Comparison of ENCODE assay signal across 25 cellular contexts in the genomic region with DNA sequence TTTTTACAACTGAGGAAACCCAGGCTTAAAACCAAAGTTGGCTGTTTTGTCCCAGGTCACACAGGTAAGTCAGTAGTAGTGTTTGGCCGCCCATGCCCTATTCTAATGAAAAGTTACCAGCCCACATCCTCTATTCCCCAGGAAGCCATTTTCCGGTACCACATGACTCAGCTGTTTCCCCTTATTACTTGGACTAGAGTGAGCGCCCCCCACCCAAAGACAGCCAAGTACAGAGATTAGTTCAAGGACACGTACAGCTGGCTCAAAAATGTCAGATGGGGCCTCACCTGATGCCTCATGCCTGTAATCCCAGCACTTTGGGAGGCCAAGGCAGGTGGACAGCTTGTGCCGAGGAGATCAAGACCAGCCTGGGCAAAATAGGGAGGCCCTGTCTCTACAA. TPM values are rescaled to one million over a fixed set of nuclear protein-coding genes. Genes with fewer than 3 reads are reported as not detected.
DNase-seq lines count a peak whose midpoint lies in the region; ATAC-seq and TF ChIP-seq lines count a peak whose summit lies in the region.
"Had no signal": no experiment of that assay in that cellular context is flagged by ENCODE, and none has a peak within 500 bp of the region (broad histone marks: within the 10 kb centered on the region; RNA-seq: fewer than 3 reads in every experiment).

No MANE protein-coding gene starts in this region.

- peak overlapping the region in 1 of 2 donors; percentile 55 for H3K27ac Mint-ChIP-seq in natural killer cell treated with Interleukin-12 subunit alpha and Interleukin-12 subunit beta and Interleukin-15 and Interleukin-18, amount 100 ng/mL, for 72 hours
- no peak overlapping the region for H3K27ac Mint-ChIP-seq in natural killer cell
- H3K27ac Mint-ChIP-seq in activated T-helper 2 cell treated with anti-CD3 and anti-CD28 coated beads, Interferon-gamma antibody, Interleukin-2, Interleukin-4, amounts not matched to agents 10 μg/mL and 5 μg/mL and 100 μg/mL, durations not matched to agents 14 hours and 24 hours and 36 hours: peak overlapping the region; percentile 42
- peak overlapping the region; percentile 31 for H3K27ac Mint-ChIP-seq in stimulated activated naive B cell treated with anti-CD40 and anti-IgM and Interleukin-4, amounts not matched to agents 10 μg/mL and 1 μg/mL and 100 μg/mL, for 72 hours
- H3K27ac Mint-ChIP-seq: activated naive CD4-positive, alpha-beta T cell treated with anti-CD3 and anti-CD28 coated beads, Interleukin-2, amount 50 U/mL, for 24 hours; CD8-positive, alpha-beta memory T cell; progenitor cell of endocrine pancreas had no signal

- H3K27me3 Mint-ChIP-seq in natural killer cell treated with Interleukin-12 subunit alpha and Interleukin-12 subunit beta and Interleukin-15 and Interleukin-18, amount 100 ng/mL, for 72 hours: peaks cover 0 to 2% of the 10 kb centered on the region in 2 donors
- H3K27me3 Mint-ChIP-seq in natural killer cell (ENCODE audit: low read depth in 2 of 2): peaks cover 0 to 6% of the 10 kb centered on the region in 2 donors
- H3K27me3 Mint-ChIP-seq in activated T-helper 2 cell treated with anti-CD3 and anti-CD28 coated beads, Interferon-gamma antibody, Interleukin-2, Interleukin-4, amounts not matched to agents 10 μg/mL and 5 μg/mL and 100 μg/mL, durations not matched to agents 14 hours and 24 hours and 36 hours (ENCODE audit: low read depth): peaks cover under 1% of the 10 kb centered on the region
- peaks cover 7 to 8% of the 10 kb centered on the region in 2 donors for H3K27me3 Mint-ChIP-seq in stimulated activated naive B cell treated with anti-CD40 and anti-IgM and Interleukin-4, amounts not matched to agents 10 μg/mL and 1 μg/mL and 100 μg/mL, for 72 hours
- H3K27me3 Mint-ChIP-seq: activated naive CD4-positive, alpha-beta T cell treated with anti-CD3 and anti-CD28 coated beads, Interleukin-2, amount 50 U/mL, for 24 hours; central memory CD8-positive, alpha-beta T cell; progenitor cell of endocrine pancreas had no signal

- no peaks in the 10 kb centered on the region for H3K79me2 ChIP-seq in SK-N-SH (ENCODE audit: insufficient read depth)
- H3K79me2 ChIP-seq: hepatocyte had no signal

- CTCF ChIA-PET in SK-N-SH (lab: Yijun Ruan, JAX): interaction anchor here (0.6 kb wide), 1 partner anchor 55 kb away, joined by 3 read pairs; no protein-coding TSS in a partner anchor

- DNase-seq in natural killer cell treated with Interleukin-12 subunit alpha and Interleukin-12 subunit beta and Interleukin-15 and Interleukin-18, amount 100 ng/mL, for 72 hours (ENCODE audit: low spot score): no peak
- DNase-seq in natural killer cell (no peak), NCI-H524 treated with DMSO at 0.1 percent for 48 hours (lab: John Stamatoyannopoulos, UW) (peak; percentile 7), SK-N-SH (no peak)
- no peak for DNase-seq in activated T-helper 2 cell treated with anti-CD3 and anti-CD28 coated beads, Interferon-gamma antibody, Interleukin-2, Interleukin-4, amounts not matched to agents 10 μg/mL and 5 μg/mL and 100 μg/mL, durations not matched to agents 14 hours and 24 hours and 36 hours (ENCODE audit: low spot score)
- DNase-seq in stimulated activated naive B cell treated with anti-CD40 and anti-IgM and Interleukin-4, amounts not matched to agents 10 μg/mL and 1 μg/mL and 100 μg/mL, for 72 hours: no peak
- DNase-seq: activated CD4-positive, alpha-beta T cell treated with anti-CD3 and anti-CD28 coated beads, Interleukin-2, amount 50 U/mL, for 1 hour; activated T-cell treated with anti-CD3 and anti-CD28 coated beads for 4 hours; CD8-positive, alpha-beta memory T cell; NCI-H187; PC-3; SHP77; SW 1271; tibial artery had no signal

- H3K9me3 Mint-ChIP-seq in natural killer cell treated with Interleukin-12 subunit alpha and Interleukin-12 subunit beta and Interleukin-15 and Interleukin-18, amount 100 ng/mL, for 72 hours: no peaks in the 10 kb centered on the region
- no peaks in the 10 kb centered on the region for H3K9me3 Mint-ChIP-seq in natural killer cell
- H3K9me3 Mint-ChIP-seq in activated T-helper 2 cell treated with anti-CD3 and anti-CD28 coated beads, Interferon-gamma antibody, Interleukin-2, Interleukin-4, amounts not matched to agents 10 μg/mL and 5 μg/mL and 100 μg/mL, durations not matched to agents 14 hours and 24 hours and 36 hours: no peaks in the 10 kb centered on the region
- H3K9me3 Mint-ChIP-seq in stimulated activated naive B cell treated with anti-CD40 and anti-IgM and Interleukin-4, amounts not matched to agents 10 μg/mL and 1 μg/mL and 100 μg/mL, for 72 hours: peaks cover 0 to 2% of the 10 kb centered on the region in 2 donors
- H3K9me3 Mint-ChIP-seq: activated naive CD4-positive, alpha-beta T cell treated with anti-CD3 and anti-CD28 coated beads, Interleukin-2, amount 50 U/mL, for 24 hours; CD8-positive, alpha-beta memory T cell; central memory CD8-positive, alpha-beta T cell had no signal

- no peak for TF ChIP-seq RAD21 in SK-N-SH (IDR thresholded peaks at IDR 0.05; ENCODE audit: low read length)

- no peaks in the 10 kb centered on the region for H3F3A ChIP-seq in SK-N-SH (replicated peaks; ENCODE audit: insufficient read depth)

- no peak overlapping the region for H3K27ac ChIP-seq in SK-N-SH (ENCODE audit: low read depth in 2 of 2, low read length in 1 of 2)
- H3K27ac ChIP-seq: ascending aorta, hepatocyte, KMS-11, tibial artery had no signal

- H3K9ac ChIP-seq in SK-N-SH: no peak overlapping the region
- H3K9ac ChIP-seq: KMS-11 had no signal

- POLR2A ChIA-PET in SK-N-SH (lab: Yijun Ruan, JAX): no interaction called here

- H3K27me3 ChIP-seq in SK-N-SH (ENCODE audit: insufficient read depth): no peaks in the 10 kb centered on the region
- H3K27me3 ChIP-seq: ascending aorta, hepatocyte, tibial artery had no signal

- 66% methylated on average over 5 of the region's 5 CpGs for WGBS in SK-N-SH (ENCODE audit: low lambda C conversion rate)

- H3K4me3 ChIP-seq in SK-N-SH (ENCODE audit: low read depth in 2 of 2, low read length in 1 of 2): no peak overlapping the region
- H3K4me3 ChIP-seq: ascending aorta, hepatocyte, tibial artery had no signal

- no peaks in the 10 kb centered on the region for H3K9me3 ChIP-seq in SK-N-SH
- H3K9me3 ChIP-seq: tibial artery had no signal

- no peak overlapping the region for H3K4me2 ChIP-seq in SK-N-SH
- H3K4me2 ChIP-seq: hepatocyte, KMS-11 had no signal

- peak overlapping the region; percentile 25 for H3K4me3 Mint-ChIP-seq in natural killer cell treated with Interleukin-12 subunit alpha and Interleukin-12 subunit beta and Interleukin-15 and Interleukin-18, amount 100 ng/mL, for 72 hours
- no peak overlapping the region for H3K4me3 Mint-ChIP-seq in natural killer cell
- no peak overlapping the region for H3K4me3 Mint-ChIP-seq in activated T-helper 2 cell treated with anti-CD3 and anti-CD28 coated beads, Interferon-gamma antibody, Interleukin-2, Interleukin-4, amounts not matched to agents 10 μg/mL and 5 μg/mL and 100 μg/mL, durations not matched to agents 14 hours and 24 hours and 36 hours (ENCODE audit: low read depth)
- H3K4me3 Mint-ChIP-seq in stimulated activated naive B cell treated with anti-CD40 and anti-IgM and Interleukin-4, amounts not matched to agents 10 μg/mL and 1 μg/mL and 100 μg/mL, for 72 hours: peak overlapping the region in 1 of 2 donors; percentile 11
- H3K4me3 Mint-ChIP-seq: activated naive CD4-positive, alpha-beta T cell treated with anti-CD3 and anti-CD28 coated beads, Interleukin-2, amount 50 U/mL, for 24 hours; CD8-positive, alpha-beta memory T cell; central memory CD8-positive, alpha-beta T cell; neural crest cell had no signal

- H3K36me3 ChIP-seq in SK-N-SH (replicated peaks in 1 of 2; ENCODE audit: control insufficient read depth in 1 of 2, insufficient read depth in 2 of 2, low read length in 1 of 2): no peaks in the 10 kb centered on the region
- H3K36me3 ChIP-seq: ascending aorta, tibial artery had no signal

- peaks cover 0 to 5% of the 10 kb centered on the region in 2 experiments; a peak in 1 of 4 replicates for H3K4me1 ChIP-seq in SK-N-SH (ENCODE audit: control insufficient read depth in 1 of 2, insufficient read depth in 2 of 2, low read depth in 1 of 2, low read length in 1 of 2)
- H3K4me1 ChIP-seq: ascending aorta, tibial artery had no signal

- H2AFZ ChIP-seq in SK-N-SH (ENCODE audit: low read depth): no peak overlapping the region
- H2AFZ ChIP-seq: hepatocyte had no signal

- H3K9me2 ChIP-seq in SK-N-SH: no peaks in the 10 kb centered on the region

- no peaks in the 10 kb centered on the region for H4K20me1 ChIP-seq in SK-N-SH (ENCODE audit: insufficient read depth)

- no peaks in the 10 kb centered on the region for H3K36me3 Mint-ChIP-seq in natural killer cell treated with Interleukin-12 subunit alpha and Interleukin-12 subunit beta and Interleukin-15 and Interleukin-18, amount 100 ng/mL, for 72 hours
- no peaks in the 10 kb centered on the region for H3K36me3 Mint-ChIP-seq in natural killer cell
- H3K36me3 Mint-ChIP-seq in activated T-helper 2 cell treated with anti-CD3 and anti-CD28 coated beads, Interferon-gamma antibody, Interleukin-2, Interleukin-4, amounts not matched to agents 10 μg/mL and 5 μg/mL and 100 μg/mL, durations not matched to agents 14 hours and 24 hours and 36 hours (ENCODE audit: low read depth): no peaks in the 10 kb centered on the region
- H3K36me3 Mint-ChIP-seq in stimulated activated naive B cell treated with anti-CD40 and anti-IgM and Interleukin-4, amounts not matched to agents 10 μg/mL and 1 μg/mL and 100 μg/mL, for 72 hours: peaks cover 0 to 2% of the 10 kb centered on the region in 2 donors
- H3K36me3 Mint-ChIP-seq: activated naive CD4-positive, alpha-beta T cell treated with anti-CD3 and anti-CD28 coated beads, Interleukin-2, amount 50 U/mL, for 24 hours had no signal

- TF ChIP-seq CTCF in natural killer cell (IDR thresholded peaks at IDR 0.05): no peak
- TF ChIP-seq CTCF in SK-N-SH (IDR thresholded peaks at IDR 0.05): no peak

- no peak for TF ChIP-seq EP300 in SK-N-SH (IDR thresholded peaks at IDR 0.05; ENCODE audit: borderline replicate concordance in 1 of 2, low read depth in 1 of 2, low read length in 1 of 2)

- peaks cover 0 to 3% of the 10 kb centered on the region in 2 donors for H3K4me1 Mint-ChIP-seq in natural killer cell treated with Interleukin-12 subunit alpha and Interleukin-12 subunit beta and Interleukin-15 and Interleukin-18, amount 100 ng/mL, for 72 hours (ENCODE audit: low read depth in 2 of 2)
- H3K4me1 Mint-ChIP-seq in natural killer cell: no peaks in the 10 kb centered on the region
- peaks cover 6% of the 10 kb centered on the region for H3K4me1 Mint-ChIP-seq in activated T-helper 2 cell treated with anti-CD3 and anti-CD28 coated beads, Interferon-gamma antibody, Interleukin-2, Interleukin-4, amounts not matched to agents 10 μg/mL and 5 μg/mL and 100 μg/mL, durations not matched to agents 14 hours and 24 hours and 36 hours (ENCODE audit: low read depth)
- peaks cover 12 to 19% of the 10 kb centered on the region in 2 donors for H3K4me1 Mint-ChIP-seq in stimulated activated naive B cell treated with anti-CD40 and anti-IgM and Interleukin-4, amounts not matched to agents 10 μg/mL and 1 μg/mL and 100 μg/mL, for 72 hours
- H3K4me1 Mint-ChIP-seq: activated naive CD4-positive, alpha-beta T cell treated with anti-CD3 and anti-CD28 coated beads, Interleukin-2, amount 50 U/mL, for 24 hours had no signal

- intact Hi-C loops in natural killer cell (cut with micrococcal nuclease): no loop called here
- intact Hi-C loops in activated T-helper 2 cell treated with anti-CD3 and anti-CD28 coated beads, Interferon-gamma antibody, Interleukin-2, Interleukin-4, amounts not matched to agents 10 μg/mL and 5 μg/mL and 100 μg/mL, durations not matched to agents 14 hours and 24 hours and 36 hours (cut with micrococcal nuclease): no loop called here

- ATAC-seq in natural killer cell treated with Interleukin-12 subunit alpha and Interleukin-12 subunit beta and Interleukin-15 and Interleukin-18, amount 100 ng/mL, for 72 hours: no peak
- ATAC-seq in natural killer cell: no peak
- peak; percentile 27 to 50 for ATAC-seq in stimulated activated naive B cell treated with anti-CD40 and anti-IgM and Interleukin-4, amounts not matched to agents 10 μg/mL and 1 μg/mL and 100 μg/mL, for 72 hours (replicated peaks)
- ATAC-seq in GM19395 (IDR thresholded peaks at IDR 0.05; ENCODE audit: unreplicated experiment): no peak
- ATAC-seq: HCT116, PC-3 had no signal

RNA-seq across cellular contexts. Expression of gene KLHL6, which starts 8.5 kb away (rescaled TPM):
- 10 to 100 TPM; 16.9 to 19.3 TPM for total RNA-seq in natural killer cell treated with Interleukin-12 subunit alpha and Interleukin-12 subunit beta and Interleukin-15 and Interleukin-18, amount 100 ng/mL, for 72 hours
- total RNA-seq in natural killer cell: 10 to 100 TPM; 10.9 to 17.3 (median 13.6) TPM
- total RNA-seq in activated T-helper 2 cell treated with anti-CD3 and anti-CD28 coated beads, Interferon-gamma antibody, Interleukin-2, Interleukin-4, amounts not matched to agents 10 μg/mL and 5 μg/mL and 100 μg/mL, durations not matched to agents 14 hours and 24 hours and 36 hours: 29.5 and 29.7 TPM in 2 replicates
- polyA plus RNA-seq in SK-N-SH (2012; rRNA removed): not detected in 2 replicates
- polyA plus RNA-seq in SK-N-SH (2012; cell fraction: cytosol; rRNA removed): not detected in 2 replicates
- polyA plus RNA-seq in SK-N-SH (2012; cell fraction: nucleus; rRNA removed): not detected in 2 replicates
- total RNA-seq: epithelial cell of proximal tubule, fibroblast of villous mesenchyme, PC-3 had no signal
- polyA plus RNA-seq: hepatocyte had no signal

Comparison
In these comparisons a context has a peak if more than half of its experiments do, and no peak if none do; other contexts are left out.
1. ATAC-seq: peak in stimulated activated naive B cell treated with anti-CD40 and anti-IgM and Interleukin-4, amounts not matched to agents 10 μg/mL and 1 μg/mL and 100 μg/mL, for 72 hours (2 of 2); none in natural killer cell treated with Interleukin-12 subunit alpha and Interleukin-12 subunit beta and Interleukin-15 and Interleukin-18, amount 100 ng/mL, for 72 hours (0 of 2), natural killer cell (0 of 3) and GM19395 (single experiment).
2. H3K27ac Mint-ChIP-seq: peak in activated T-helper 2 cell treated with anti-CD3 and anti-CD28 coated beads, Interferon-gamma antibody, Interleukin-2, Interleukin-4, amounts not matched to agents 10 μg/mL and 5 μg/mL and 100 μg/mL, durations not matched to agents 14 hours and 24 hours and 36 hours (single experiment) and stimulated activated naive B cell treated with anti-CD40 and anti-IgM and Interleukin-4, amounts not matched to agents 10 μg/mL and 1 μg/mL and 100 μg/mL, for 72 hours (single experiment); none in natural killer cell (0 of 2).